In genomic region chr21:42746593-42747266, GRCh38 we compare ENCODE assay signal across 8 cellular contexts.
A peak's percentile ranks its signal among the peaks of the same experiment; 100 is the strongest.
DNase-seq lines count a peak whose midpoint lies in the region; ATAC-seq and TF ChIP-seq lines count a peak whose summit lies in the region.

No MANE protein-coding gene starts in this region.

- H3K27ac Mint-ChIP-seq in immature natural killer cell, result peak overlapping the region; percentile 79 to 96 (median 85)

- no peaks in the 10 kb centered on the region for H3K27me3 Mint-ChIP-seq in activated T-cell treated with anti-CD3 and anti-CD28 coated beads, Interleukin-2, amount 50 U/mL, for 4 hours (ENCODE audit: low read depth)
- H3K27me3 Mint-ChIP-seq in immature natural killer cell (ENCODE audit: low read depth in 3 of 3), result peaks cover 0 to 2% (median 0%) of the 10 kb centered on the region in 3 donors

- ATAC-seq in activated T-cell treated with anti-CD3 and anti-CD28 coated beads, Interleukin-2, amount 50 U/mL, for 4 hours, result peak; percentile 70 to 74
- ATAC-seq in GM18907 (IDR thresholded peaks at IDR 0.05; ENCODE audit: unreplicated experiment), result no peak

- no peaks in the 10 kb centered on the region for H3F3A ChIP-seq in smooth muscle cell (ENCODE audit: low read depth)

- H3K4me2 ChIP-seq in smooth muscle cell, result no peak overlapping the region

- H2AFZ ChIP-seq in smooth muscle cell (ENCODE audit: low read depth), result no peak overlapping the region

- H3K9me3 ChIP-seq in HAP-1 (no peaks in the 10 kb centered on the region), smooth muscle cell (replicated peaks; ENCODE audit: low read depth) (no peaks in the 10 kb centered on the region)

- no peaks in the 10 kb centered on the region for H4K20me1 ChIP-seq in smooth muscle cell (ENCODE audit: low read depth)

- peaks cover 4% of the 10 kb centered on the region for H3K36me3 Mint-ChIP-seq in activated T-cell treated with anti-CD3 and anti-CD28 coated beads, Interleukin-2, amount 50 U/mL, for 4 hours (ENCODE audit: insufficient read depth)
- H3K36me3 Mint-ChIP-seq in immature natural killer cell, result no peaks in the 10 kb centered on the region

- TF ChIP-seq CTCF in smooth muscle cell (IDR thresholded peaks at IDR 0.05; ENCODE audit: borderline replicate concordance, insufficient read depth, poor library complexity, severe bottlenecking), result no peak

- no peaks in the 10 kb centered on the region for H3K9me3 Mint-ChIP-seq in activated T-cell treated with anti-CD3 and anti-CD28 coated beads, Interleukin-2, amount 50 U/mL, for 4 hours
- no peaks in the 10 kb centered on the region for H3K9me3 Mint-ChIP-seq in immature natural killer cell

- peak; percentile 68 for DNase-seq in NOMO-1 treated with dmso at 0.1 percent for 144 hours (lab: John Stamatoyannopoulos, UW; ENCODE audit: unreplicated experiment)
- peak; percentile 20 for DNase-seq in activated T-cell treated with anti-CD3 and anti-CD28 coated beads, Interleukin-2, amount 50 U/mL, for 4 hours
- peak; percentile 35 to 47 (median 45) for DNase-seq in immature natural killer cell
- DNase-seq in stimulated activated CD8-positive, alpha-beta memory T cell treated with anti-CD3 and anti-CD28 coated beads, Interleukin-4, amount 100 ng/mL, for 48 hours, result peak; percentile 38
- no peak for DNase-seq in NAMALWA (ENCODE audit: low spot score)
- no peak for DNase-seq in HAP-1 (ENCODE audit: low spot score in 2 of 2)
- DNase-seq in smooth muscle cell (lab: John Stamatoyannopoulos, UW; ENCODE audit: unreplicated experiment), result no peak

- WGBS in smooth muscle cell (ENCODE audit: low lambda C conversion rate), result 82% methylated on average over 21 of the region's 21 CpGs

- H3K4me3 ChIP-seq in HAP-1 (no peak overlapping the region), smooth muscle cell (no peak overlapping the region)

- no peak overlapping the region for H3K9ac ChIP-seq in smooth muscle cell (ENCODE audit: low read depth)

- in situ Hi-C loops in HAP-1 (cut with MboI; ENCODE audit: low sequenced_read_pairs), result no loop called here

- H3K27ac ChIP-seq in smooth muscle cell (ENCODE audit: low read depth), result no peak overlapping the region

- H3K4me1 ChIP-seq in HAP-1 (no peaks in the 10 kb centered on the region; the same call in none of the 2 replicates), smooth muscle cell (ENCODE audit: low read depth) (peaks cover 9% of the 10 kb centered on the region)

- H3K27me3 ChIP-seq in HAP-1 (ENCODE audit: low read depth) (no peaks in the 10 kb centered on the region), smooth muscle cell (ENCODE audit: low read depth) (no peaks in the 10 kb centered on the region)

- H3K4me3 Mint-ChIP-seq in activated T-cell treated with anti-CD3 and anti-CD28 coated beads, Interleukin-2, amount 50 U/mL, for 4 hours, result peak overlapping the region; percentile 67
- peak overlapping the region; percentile 73 to 85 (median 79) for H3K4me3 Mint-ChIP-seq in immature natural killer cell

- H3K36me3 ChIP-seq in HAP-1 (replicated peaks) (no peaks in the 10 kb centered on the region), smooth muscle cell (ENCODE audit: low read depth) (no peaks in the 10 kb centered on the region)

- no peaks in the 10 kb centered on the region for H3K79me2 ChIP-seq in smooth muscle cell (ENCODE audit: low read depth)

- peaks cover 27% of the 10 kb centered on the region for H3K4me1 Mint-ChIP-seq in activated T-cell treated with anti-CD3 and anti-CD28 coated beads, Interleukin-2, amount 50 U/mL, for 4 hours (ENCODE audit: low read depth)
- H3K4me1 Mint-ChIP-seq in immature natural killer cell, result peaks cover 15 to 18% of the 10 kb centered on the region in 2 donors

Comparison
In these comparisons a context has a peak if more than half of its experiments do, and no peak if none do; other contexts are left out.
1. DNase-seq: peak in NOMO-1 treated with dmso at 0.1 percent for 144 hours (single experiment), activated T-cell treated with anti-CD3 and anti-CD28 coated beads, Interleukin-2, amount 50 U/mL, for 4 hours (single experiment), immature natural killer cell (3 of 3) and stimulated activated CD8-positive, alpha-beta memory T cell treated with anti-CD3 and anti-CD28 coated beads, Interleukin-4, amount 100 ng/mL, for 48 hours (single experiment); none in NAMALWA (single experiment), HAP-1 (0 of 2) and smooth muscle cell (single experiment).